Comparison of ENCODE assay signal across 7 cellular contexts in the genomic region with DNA sequence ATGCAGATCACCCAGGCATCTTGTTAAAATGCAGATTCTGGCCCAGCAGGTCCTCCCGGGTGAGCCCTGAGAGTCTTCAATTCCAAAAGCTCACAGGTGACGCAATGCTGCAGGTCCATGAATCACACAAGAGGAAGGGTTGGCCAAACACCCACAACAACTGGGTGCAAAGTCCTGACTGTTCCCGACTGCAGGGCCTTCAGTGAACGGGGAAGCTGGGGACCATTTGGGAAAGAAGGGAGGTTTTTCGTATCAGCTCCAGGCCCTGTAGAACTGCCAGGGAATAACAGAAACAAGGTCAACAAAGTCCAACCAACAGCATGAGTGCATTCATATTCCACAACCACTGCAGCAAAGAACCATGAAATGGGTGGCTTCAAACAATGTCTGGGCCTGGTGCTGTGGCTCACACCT.
DNase-seq lines count a peak whose midpoint lies in the region; ATAC-seq, FAIRE-seq and TF ChIP-seq lines count a peak whose summit lies in the region.
"Not testable (repeated sequence)": the region's sequence is repeated elsewhere in the genome, so short reads cannot be mapped to it uniquely, and the experiment has no call there.

No MANE protein-coding gene starts in this region.

- no CpG with 5 or more reads among the region's 5 CpGs for WGBS in IMR-90 (ENCODE audit: extremely low coverage in 2 of 2, insufficient read length in 1 of 2), 2 experiments
- 28% methylated on average over 5 of the region's 5 CpGs; no CpG with 5 or more reads in 1 of the 2 experiments for WGBS in H1 (ENCODE audit: extremely low coverage in 1 of 2, insufficient coverage in 1 of 2, insufficient read length in 1 of 2, insufficient replicate concordance in 2 of 2, low coverage in 1 of 2, low lambda C conversion rate in 2 of 2, missing lambda C conversion rate in 1 of 2), 2 experiments

- H2BK15ac ChIP-seq in IMR-90 (ENCODE audit: low read depth, low read length); H1 (ENCODE audit: low read length): not testable (repeated sequence)

- peak; percentile 46 for DNase-seq in ELF-1 (ENCODE audit: low read depth, low spot score)
- DNase-seq in IMR-90 = peak; percentile 2
- DNase-seq in adipocyte (ENCODE audit: low read depth) = peak; percentile 10
- DNase-seq in H1 (ENCODE audit: low read depth in 1 of 2, low spot score in 2 of 2) = peak in 1 of 2 experiments; percentile 49
- peak; percentile 59 for DNase-seq in iPS DF 19.7 (ENCODE audit: low read depth, low spot score)
- peak; percentile 87 for DNase-seq in left lobe of liver (ENCODE audit: low spot score)
- DNase-seq in renal cortical epithelial cell (ENCODE audit: low read depth) = peak; percentile 3

- TF ChIP-seq RAD21 in IMR-90 (IDR thresholded peaks at IDR 0.05; ENCODE audit: low read length); H1 (IDR thresholded peaks at IDR 0.05 in 1 of 2, conservative IDR thresholded peaks at IDR 0.05 in 1 of 2; ENCODE audit: low read depth in 2 of 2, low read length in 2 of 2): not testable (repeated sequence)

- not testable (repeated sequence) for H3K23ac ChIP-seq in IMR-90 (ENCODE audit: low read depth, low read length); H1 (ENCODE audit: insufficient read length)

- not testable (repeated sequence) for H3K56ac ChIP-seq in IMR-90 (ENCODE audit: extremely low read depth, insufficient read depth, low read length); H1 (replicated peaks; ENCODE audit: insufficient read length, low read depth, low read length)

- not testable (repeated sequence) for H3K36me3 ChIP-seq in IMR-90 (ENCODE audit: control insufficient read depth, insufficient read depth, low read length); adipocyte (ENCODE audit: control insufficient read depth, insufficient read depth, low read length, severe bottlenecking); H1 (ENCODE audit: control insufficient read depth in 2 of 4, insufficient read depth in 4 of 4, low read length in 3 of 4)

- not testable (repeated sequence) for H3K79me1 ChIP-seq in IMR-90 (ENCODE audit: low read depth in 1 of 2, low read length in 2 of 2); H1 (ENCODE audit: low read depth, low read length)

- H4K8ac ChIP-seq in IMR-90 (ENCODE audit: low read depth in 2 of 2, low read length in 2 of 2); H1 (ENCODE audit: extremely low read depth, insufficient read depth, low read length): not testable (repeated sequence)

- not testable (repeated sequence) for H3K9ac ChIP-seq in IMR-90 (ENCODE audit: low read depth, low read length); adipocyte (ENCODE audit: low read length); H1 (replicated peaks in 1 of 4; ENCODE audit: extremely low read depth in 1 of 4, low read depth in 3 of 4, low read length in 3 of 4)

- not testable (repeated sequence) for H4K5ac ChIP-seq in IMR-90 (ENCODE audit: low read depth, low read length); H1 (ENCODE audit: insufficient read length, low read depth, low read length)

- H3K4me2 ChIP-seq in IMR-90 (ENCODE audit: low read depth, low read length) = not testable (repeated sequence)
- peak overlapping the region in 1 of 2 experiments; percentile 28; a peak in 1 of 4 replicates for H3K4me2 ChIP-seq in H1 (ENCODE audit: insufficient read depth in 1 of 2, low read depth in 2 of 2, low read length in 2 of 2)

- in situ Hi-C loops in IMR-90 (cut with MboI; ENCODE audit: low sequenced_read_pairs) = not testable (repeated sequence)

- not testable (repeated sequence) for H3K79me2 ChIP-seq in H1 (ENCODE audit: control insufficient read depth in 1 of 2, insufficient read depth in 2 of 2, low read length in 2 of 2)

- not testable (repeated sequence) for TF ChIP-seq EP300 in H1 (IDR thresholded peaks at IDR 0.05; ENCODE audit: borderline replicate concordance in 1 of 2, low read depth in 2 of 2, low read length in 2 of 2)

- ATAC-seq in IMR-90 (ENCODE audit: low read depth); left lobe of liver: not testable (repeated sequence)

- not testable (repeated sequence) for H3K18ac ChIP-seq in IMR-90 (ENCODE audit: low read depth, low read length); H1 (ENCODE audit: extremely low read depth, low read length)

- H4K20me1 ChIP-seq in IMR-90 (ENCODE audit: insufficient read depth, low read length); H1 (replicated peaks in 1 of 2; ENCODE audit: control insufficient read depth in 1 of 2, insufficient read depth in 2 of 2, low read length in 2 of 2): not testable (repeated sequence)

- H3K9me3 ChIP-seq in IMR-90 (ENCODE audit: control insufficient read depth, insufficient read depth, low read length); adipocyte (ENCODE audit: control insufficient read depth, low read length); H1 (ENCODE audit: insufficient read depth in 2 of 2, low read depth in 1 of 2, low read length in 1 of 2): not testable (repeated sequence)

- H3K4me1 ChIP-seq in IMR-90 (ENCODE audit: control insufficient read depth, insufficient read depth, low read length); adipocyte (ENCODE audit: control insufficient read depth, insufficient read depth, low read length); H1 (replicated peaks in 1 of 4; ENCODE audit: control insufficient read depth in 3 of 4, insufficient read depth in 4 of 4, low read length in 3 of 4): not testable (repeated sequence)

- not testable (repeated sequence) for H2AK9ac ChIP-seq in IMR-90 (replicated peaks; ENCODE audit: low read depth, low read length, poor library complexity)

- H3K4me3 ChIP-seq in IMR-90 (ENCODE audit: insufficient read depth, low read depth, low read length); adipocyte (ENCODE audit: low read length); H1 (ENCODE audit: extremely low read depth in 1 of 4, insufficient read depth in 2 of 4, low read depth in 3 of 4, low read length in 4 of 4): not testable (repeated sequence)

- not testable (repeated sequence) for FAIRE-seq in H1 (lab: Jason Lieb, UNC)

- intact Hi-C loops in IMR-90 (cut with micrococcal nuclease) = not testable (repeated sequence)

- not testable (repeated sequence) for H4K91ac ChIP-seq in IMR-90 (ENCODE audit: insufficient read depth, low read depth, low read length); H1 (replicated peaks; ENCODE audit: insufficient read length, low read length)

- not testable (repeated sequence) for H3K4ac ChIP-seq in IMR-90 (ENCODE audit: low read depth, low read length); H1 (replicated peaks; ENCODE audit: insufficient read length, low read depth, low read length)

- dilution Hi-C loops in IMR-90 (cut with HindIII; ENCODE audit: low sequenced_read_pairs, unreplicated experiment) = not testable (repeated sequence)

- not testable (repeated sequence) for H3K14ac ChIP-seq in IMR-90 (replicated peaks; ENCODE audit: low read depth, low read length); H1 (ENCODE audit: insufficient read length)

- H3K27me3 ChIP-seq in IMR-90 (ENCODE audit: control insufficient read depth, insufficient read depth, low read length); adipocyte (replicated peaks; ENCODE audit: control insufficient read depth, insufficient read depth, low read length); H1 (replicated peaks in 1 of 4; ENCODE audit: control insufficient read depth in 3 of 4, extremely low read depth in 1 of 4, insufficient read depth in 3 of 4, low read length in 3 of 4): not testable (repeated sequence)

- CTCF ChIA-PET in IMR-90 (lab: Yijun Ruan, JAX); H1 (lab: Charles Lee; ENCODE audit: partially characterized antibody): not testable (repeated sequence)

- H2AK5ac ChIP-seq in IMR-90 (ENCODE audit: low read depth, low read length); H1 (ENCODE audit: low read depth, low read length): not testable (repeated sequence)

- H3K27ac ChIP-seq in IMR-90 (ENCODE audit: insufficient read depth, low read length); H1 (ENCODE audit: low read depth, low read length): not testable (repeated sequence)

- not testable (repeated sequence) for H2BK5ac ChIP-seq in IMR-90 (ENCODE audit: low read depth, low read length, poor library complexity, severe bottlenecking)
- 0 out of 2 replicates have a peak overlapping the region, but pooled peaks have one; percentile 52 for H2BK5ac ChIP-seq in H1 (ENCODE audit: low read depth, low read length)

- not testable (repeated sequence) for TF ChIP-seq CTCF in IMR-90 (conservative IDR thresholded peaks at IDR 0.05; ENCODE audit: low read depth, low read length); H1 (IDR thresholded peaks at IDR 0.05; ENCODE audit: control extremely low read depth in 1 of 3, insufficient read depth in 1 of 3, low read depth in 1 of 3, low read length in 3 of 3)

- not testable (repeated sequence) for TF ChIP-seq POLR2A in IMR-90 (IDR thresholded peaks at IDR 0.05; ENCODE audit: low read depth, low read length); H1 (IDR thresholded peaks at IDR 0.05; ENCODE audit: control extremely low read depth in 1 of 2, low read depth in 2 of 2, low read length in 2 of 2)

- H2BK12ac ChIP-seq in H1 (ENCODE audit: low read depth, low read length) = not testable (repeated sequence)

- not testable (repeated sequence) for H3K9me1 ChIP-seq in IMR-90 (ENCODE audit: insufficient read depth, low read length)

- not testable (repeated sequence) for H2BK120ac ChIP-seq in IMR-90 (ENCODE audit: low read depth, low read length); H1 (replicated peaks; ENCODE audit: low read depth, low read length)

- not testable (repeated sequence) for H2BK20ac ChIP-seq in IMR-90 (ENCODE audit: low read depth, low read length); H1 (ENCODE audit: low read length)

- POLR2A ChIA-PET in IMR-90 (lab: Charles Lee; ENCODE audit: unreplicated experiment); H1 (lab: Charles Lee; ENCODE audit: partially characterized antibody): not testable (repeated sequence)

- not testable (repeated sequence) for H2AFZ ChIP-seq in IMR-90 (replicated peaks; ENCODE audit: low read length, poor library complexity); H1 (ENCODE audit: low read length)

- BruUV-seq in IMR-90 (replicated peaks; lab: Mats Ljungman, UMichigan) = not testable (repeated sequence)

- not testable (repeated sequence) for H3K23me2 ChIP-seq in H1 (ENCODE audit: low read depth, low read length)

TF ChIP-seq in H1, 55 proteins besides CTCF, POLR2A, EP300 and RAD21 (continues in another document):
- TF ChIP-seq JUND (IDR thresholded peaks at IDR 0.05; ENCODE audit: low read length) (peak; percentile 62), CEBPB (IDR thresholded peaks at IDR 0.05; ENCODE audit: low read depth, low read length) (peak; percentile 77)
